ENCODE assay signal across 10 cellular contexts in genomic region chr2:218404351-218405145, GRCh38. TPM values are rescaled to one million over a fixed set of nuclear protein-coding genes. Genes with fewer than 3 reads are reported as not detected.
A peak's percentile ranks its signal among the peaks of the same experiment; 100 is the strongest.
DNase-seq lines count a peak whose midpoint lies in the region; ATAC-seq and TF ChIP-seq lines count a peak whose summit lies in the region.
"Had no signal": no experiment of that assay in that cellular context is flagged by ENCODE, and none has a peak within 500 bp of the region (broad histone marks: within the 10 kb centered on the region; RNA-seq: fewer than 3 reads in every experiment).

No MANE protein-coding gene starts in this region.

- TF ChIP-seq POLR2A in Peyer's patch (IDR thresholded peaks at IDR 0.05) = no peak

- peak overlapping the region; percentile 91 for H3K27ac Mint-ChIP-seq in CD8-positive, alpha-beta T cell

- TF ChIP-seq CTCF in CD8-positive, alpha-beta T cell (IDR thresholded peaks at IDR 0.05) = no peak
- TF ChIP-seq CTCF in Peyer's patch (IDR thresholded peaks at IDR 0.05) = no peak
- no peak for TF ChIP-seq CTCF in left ventricle myocardium inferior (IDR thresholded peaks at IDR 0.05; ENCODE audit: borderline replicate concordance)
- no peak for TF ChIP-seq CTCF in psoas muscle (IDR thresholded peaks at IDR 0.05)

- peaks cover 54% of the 10 kb centered on the region for H3K4me1 ChIP-seq in CD8-positive, alpha-beta T cell (ENCODE audit: insufficient read depth, low read length)
- H3K4me1 ChIP-seq in Peyer's patch = peaks cover 8 to 56% (median 30%) of the 10 kb centered on the region in 4 donors
- H3K4me1 ChIP-seq in left ventricle myocardium inferior = peaks cover 78% of the 10 kb centered on the region
- peaks cover 32% of the 10 kb centered on the region for H3K4me1 ChIP-seq in psoas muscle

- H3K36me3 Mint-ChIP-seq in CD8-positive, alpha-beta T cell = peaks cover 34% of the 10 kb centered on the region
- H3K36me3 Mint-ChIP-seq: activated naive CD4-positive, alpha-beta T cell treated with anti-CD3 and anti-CD28 coated beads, Interleukin-2, amount 50 U/mL, for 72 hours had no signal

- H3K27me3 ChIP-seq in CD8-positive, alpha-beta T cell (ENCODE audit: insufficient read depth, low read length) = no peaks in the 10 kb centered on the region
- H3K27me3 ChIP-seq in Peyer's patch (no peaks in the 10 kb centered on the region), left ventricle myocardium inferior (ENCODE audit: low read depth) (no peaks in the 10 kb centered on the region), psoas muscle (ENCODE audit: insufficient read depth in 3 of 3, low read length in 2 of 3) (no peaks in the 10 kb centered on the region)

- CTCF ChIA-PET in CD8-positive, alpha-beta T cell (lab: Charles Lee) = interaction anchor here (0.8 to 4.3 kb wide), 9 partner anchors 9 to 472 kb away, joined by 3 to 31 read pairs (median 4); partner anchors contain the start of gene CATIP

- 53 to 72% (median 58%) methylated on average over 18 of the region's 18 CpGs for WGBS in psoas muscle, 3 donors

- no peak overlapping the region for H3K4me3 Mint-ChIP-seq in CD8-positive, alpha-beta T cell

- H3K27me3 Mint-ChIP-seq in CD8-positive, alpha-beta T cell (ENCODE audit: low read depth) = peaks cover 2% of the 10 kb centered on the region

- no peaks in the 10 kb centered on the region for H3K9me3 ChIP-seq in CD8-positive, alpha-beta T cell (ENCODE audit: low read length)
- H3K9me3 ChIP-seq in Peyer's patch (no peaks in the 10 kb centered on the region), left ventricle myocardium inferior (replicated peaks) (no peaks in the 10 kb centered on the region), psoas muscle (no peaks in the 10 kb centered on the region)

- H3K9me3 Mint-ChIP-seq in CD8-positive, alpha-beta T cell = no peaks in the 10 kb centered on the region
- H3K9me3 Mint-ChIP-seq: activated naive CD4-positive, alpha-beta T cell treated with anti-CD3 and anti-CD28 coated beads, Interleukin-2, amount 50 U/mL, for 72 hours had no signal

- peaks cover 6% of the 10 kb centered on the region for H3K36me3 ChIP-seq in CD8-positive, alpha-beta T cell (ENCODE audit: insufficient read depth, low read length)
- peaks cover 0 to 39% (median 0%) of the 10 kb centered on the region in 3 donors for H3K36me3 ChIP-seq in Peyer's patch
- peaks cover 43% of the 10 kb centered on the region for H3K36me3 ChIP-seq in left ventricle myocardium inferior
- peaks cover 0 to 44% of the 10 kb centered on the region in 2 donors for H3K36me3 ChIP-seq in psoas muscle (ENCODE audit: insufficient read depth in 1 of 2, low read depth in 1 of 2)

- no peak overlapping the region for H3K4me3 ChIP-seq in CD8-positive, alpha-beta T cell (ENCODE audit: low read depth, low read length)
- H3K4me3 ChIP-seq in Peyer's patch (no peak overlapping the region), left ventricle myocardium inferior (no peak overlapping the region), psoas muscle (no peak overlapping the region)

- no peak overlapping the region for H3K27ac ChIP-seq in CD8-positive, alpha-beta T cell (ENCODE audit: low read depth, low read length)
- H3K27ac ChIP-seq in Peyer's patch (peak overlapping the region; percentile 79 to 91 (median 86)), left ventricle myocardium inferior (replicated peaks) (peak overlapping the region; percentile 95), psoas muscle (peak overlapping the region; percentile 74)

- peaks cover 56% of the 10 kb centered on the region for H3K4me1 Mint-ChIP-seq in CD8-positive, alpha-beta T cell (ENCODE audit: low read depth)

- POLR2A ChIA-PET in CD8-positive, alpha-beta T cell (lab: Charles Lee) = interaction anchor here (1.0 to 4.9 kb wide), 2 partner anchors 8 to 255 kb away, joined by 3 to 46 read pairs; partner anchors contain the start of genes BCS1L and ZNF142

- intact Hi-C loops in CD8-positive, alpha-beta T cell (cut with DNase I, micrococcal nuclease) = loop anchor here (5.0 to 10.0 kb wide), 3 partner anchors 840 to 1193 kb away; partner anchors contain the start of genes GLB1L (in 1 of the 2), STK11IP (in 1 of the 2) and STK16 (in 1 of the 2)
- intact Hi-C loops in left ventricle myocardium inferior (cut with micrococcal nuclease) = no loop called here
- intact Hi-C loops in psoas muscle (cut with DNase I) = loop anchor here (5.0 to 10.0 kb wide), 3 partner anchors 163 to 260 kb away; partner anchors contain the start of genes BCS1L (in 1 of the 2), CNOT9 (in 1 of the 2), USP37 (in 1 of the 2) and ZNF142 (in 1 of the 2)

- no peak for ATAC-seq in CD8-positive, alpha-beta T cell
- ATAC-seq in psoas muscle = no peak
- ATAC-seq: activated naive CD4-positive, alpha-beta T cell treated with anti-CD3 and anti-CD28 coated beads, Interleukin-2, amount 50 U/mL, for 72 hours had no signal

- DNase-seq in CD8-positive, alpha-beta T cell = peak in 1 of 7 experiments; percentile 16
- no peak for DNase-seq in Peyer's patch
- no peak for DNase-seq in left ventricle myocardium inferior
- DNase-seq in psoas muscle = no peak
- DNase-seq in stimulated activated CD4-positive, alpha-beta T cell treated with anti-CD3 and anti-CD28 coated beads, Interleukin-2, amount 100 ng/mL, for 48 hours = no peak
- no peak for DNase-seq in AG08396 (ENCODE audit: low spot score)
- no peak for DNase-seq in activated gamma-delta T cell (lab: John Stamatoyannopoulos, UW)
- DNase-seq in stimulated activated CD4-positive, alpha-beta T cell treated with anti-CD3 and anti-CD28 coated beads, Interleukin-15, amount 100 ng/mL, for 24 hours = no peak
- DNase-seq: NCI-H2227 treated with DMSO at 0.1 percent for 48 hours had no signal

RNA-seq across cellular contexts. Expression of gene CTDSP1, which starts 4.9 kb away (rescaled TPM):
- total RNA-seq in CD8-positive, alpha-beta T cell = 10 to 100 TPM; 55.5 to 61.0 TPM
- 100 to 1,000 TPM; 105 to 207 (median 184) TPM for total RNA-seq in Peyer's patch
- 81.5 TPM for total RNA-seq in left ventricle myocardium inferior
- total RNA-seq in psoas muscle = 10 to 100 TPM; 57.2 to 73.0 (median 63.9) TPM
- 10 to 100 TPM; 55.6 to 62.9 (median 57.4) TPM for polyA plus RNA-seq in psoas muscle

RNA-seq across cellular contexts. Expression of gene VIL1, which starts 14.4 kb away (rescaled TPM):
- total RNA-seq in CD8-positive, alpha-beta T cell = under 1 TPM; 0.19 to 0.65 TPM
- total RNA-seq in Peyer's patch (1,000 to 10,000 TPM in 1 of 4 donors, 100 to 1,000 TPM in 3; 189 to 1,274 (median 741) TPM), left ventricle myocardium inferior (not detected), psoas muscle (not detected)
- polyA plus RNA-seq in psoas muscle = under 1 TPM; 0.08 to 0.10 (median 0.10) TPM
- total RNA-seq: activated naive CD4-positive, alpha-beta T cell treated with anti-CD3 and anti-CD28 coated beads, Interleukin-2, amount 50 U/mL, for 72 hours had no signal

RNA-seq across cellular contexts. Expression of gene SLC11A1, which starts 22.5 kb away (rescaled TPM):
- total RNA-seq in CD8-positive, alpha-beta T cell = under 1 TPM; 0.72 to 0.92 TPM
- 10 to 100 TPM in 2 of 4 donors, 1 to 10 TPM in 2; 2.8 to 21.5 (median 8.6) TPM for total RNA-seq in Peyer's patch
- 6.4 TPM for total RNA-seq in left ventricle myocardium inferior
- total RNA-seq in psoas muscle = 1 to 10 TPM; 2.1 to 3.9 (median 2.8) TPM
- 1 to 10 TPM in 2 of 3 donors, under 1 TPM in 1; 0.96 to 2.2 (median 1.9) TPM for polyA plus RNA-seq in psoas muscle
- total RNA-seq: activated naive CD4-positive, alpha-beta T cell treated with anti-CD3 and anti-CD28 coated beads, Interleukin-2, amount 50 U/mL, for 72 hours had no signal

RNA-seq across cellular contexts. Expression of gene CATIP, which starts 47.9 kb away (rescaled TPM):
- not detected for total RNA-seq in CD8-positive, alpha-beta T cell
- total RNA-seq in Peyer's patch (not detected), left ventricle myocardium inferior (not detected), psoas muscle (not detected)
- not detected for polyA plus RNA-seq in psoas muscle
- total RNA-seq: activated naive CD4-positive, alpha-beta T cell treated with anti-CD3 and anti-CD28 coated beads, Interleukin-2, amount 50 U/mL, for 72 hours had no signal

Comparison
In these comparisons a context has a peak if more than half of its experiments do, and no peak if none do; other contexts are left out.
1. RNA of gene VIL1, which starts 14.4 kb away (total RNA-seq): 189 to 1,274 TPM in Peyer's patch; 0.19 to 0.65 TPM in CD8-positive, alpha-beta T cell, not detected in left ventricle myocardium inferior (single experiment) and not detected in psoas muscle; every median in the first group is over 100 times any median in the second.